18 cellular contexts compared by ENCODE assay signal in the genomic region with DNA sequence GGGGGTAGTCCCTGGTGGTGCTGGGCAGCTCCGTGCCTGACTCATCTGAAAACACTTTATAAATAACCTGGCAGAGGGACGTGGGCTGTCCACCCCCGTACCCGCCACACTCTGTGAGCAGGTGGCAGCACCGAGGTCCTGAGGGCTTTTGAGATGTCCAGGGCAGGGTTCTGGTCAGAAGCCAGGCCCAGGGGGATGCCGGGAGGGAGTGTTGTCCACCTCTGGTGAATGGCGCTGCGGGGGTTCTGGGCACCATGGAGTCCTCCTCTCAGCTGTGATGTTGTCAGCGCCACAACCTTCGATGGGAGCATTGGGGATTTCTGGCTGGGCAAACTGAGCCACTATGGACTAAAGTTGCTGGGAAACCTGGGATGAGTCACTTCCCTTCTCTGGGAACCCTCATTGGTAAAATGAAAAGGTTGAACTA. TPM values are rescaled to one million over a fixed set of nuclear protein-coding genes. Genes with fewer than 3 reads are reported as not detected.
DNase-seq lines count a peak whose midpoint lies in the region; ATAC-seq, FAIRE-seq and TF ChIP-seq lines count a peak whose summit lies in the region.
"Had no signal": no experiment of that assay in that cellular context is flagged by ENCODE, and none has a peak within 500 bp of the region (broad histone marks: within the 10 kb centered on the region; RNA-seq: fewer than 3 reads in every experiment).

No MANE protein-coding gene starts in this region.

- CTCF ChIA-PET in CD4-positive, alpha-beta T cell (lab: Charles Lee) = no interaction called here

- H3K27ac ChIP-seq in HUES48 (ENCODE audit: low read depth, low read length) (peak overlapping the region; percentile 28), lower lobe of right lung (no peak overlapping the region)
- H3K27ac ChIP-seq in CD4-positive, alpha-beta T cell (ENCODE audit: low read depth, low read length) = no peak overlapping the region
- H3K27ac ChIP-seq: upper lobe of right lung had no signal

- H3K9ac ChIP-seq in HUES48 (ENCODE audit: low read depth, low read length) = no peak overlapping the region

- no peak overlapping the region for H3K27ac Mint-ChIP-seq in CD4-positive, alpha-beta T cell
- H3K27ac Mint-ChIP-seq: activated B cell treated with CpG ODN at 0.5 μM for 24 hours; activated CD8-positive, alpha-beta memory T cell treated with anti-CD3 and anti-CD28 coated beads, Interleukin-2, amount 10 ng/mL, durations not matched to agents 7 days and 5 days; nephron progenitor cell had no signal

- no peaks in the 10 kb centered on the region for H3K9me3 ChIP-seq in HUES48 (ENCODE audit: control insufficient read depth, insufficient read depth, low read length)
- H3K9me3 ChIP-seq in lower lobe of right lung = no peaks in the 10 kb centered on the region
- H3K9me3 ChIP-seq in CD4-positive, alpha-beta T cell (ENCODE audit: control insufficient read depth, low read length) = no peaks in the 10 kb centered on the region
- H3K9me3 ChIP-seq: upper lobe of right lung had no signal

- no peaks in the 10 kb centered on the region for H3K4me1 Mint-ChIP-seq in CD4-positive, alpha-beta T cell (ENCODE audit: low read depth)
- H3K4me1 Mint-ChIP-seq: activated B cell treated with CpG ODN at 0.5 μM for 24 hours; activated CD8-positive, alpha-beta memory T cell treated with anti-CD3 and anti-CD28 coated beads, Interleukin-2, amount 10 ng/mL, durations not matched to agents 7 days and 5 days; nephron progenitor cell had no signal

- TF ChIP-seq CTCF in bronchial epithelial cell (IDR thresholded peaks at IDR 0.05; ENCODE audit: insufficient read depth, low read length, severe bottlenecking) (no peak), lower lobe of right lung (IDR thresholded peaks at IDR 0.05) (no peak)
- no peak for TF ChIP-seq CTCF in CD4-positive, alpha-beta T cell (IDR thresholded peaks at IDR 0.05)

- no peaks in the 10 kb centered on the region for H3K9me3 Mint-ChIP-seq in CD4-positive, alpha-beta T cell
- H3K9me3 Mint-ChIP-seq: activated B cell treated with CpG ODN at 0.5 μM for 24 hours, nephron progenitor cell had no signal

- H3K4me3 ChIP-seq in HUES48 (ENCODE audit: low read depth, low read length) (no peak overlapping the region), bronchial epithelial cell (ENCODE audit: low read depth, low read length) (no peak overlapping the region), lower lobe of right lung (no peak overlapping the region)
- H3K4me3 ChIP-seq: upper lobe of right lung had no signal

- H3K4me3 Mint-ChIP-seq in CD4-positive, alpha-beta T cell = no peak overlapping the region
- H3K4me3 Mint-ChIP-seq: activated B cell treated with CpG ODN at 0.5 μM for 24 hours; activated CD8-positive, alpha-beta memory T cell treated with anti-CD3 and anti-CD28 coated beads, Interleukin-2, amount 10 ng/mL, durations not matched to agents 7 days and 5 days; nephron progenitor cell had no signal

- ATAC-seq in lower lobe of right lung = peak; percentile 23 to 28
- no peak for ATAC-seq in CD4-positive, alpha-beta T cell (ENCODE audit: poor library complexity)
- ATAC-seq: activated CD8-positive, alpha-beta memory T cell treated with anti-CD3 and anti-CD28 coated beads, Interleukin-2, amount 10 ng/mL, durations not matched to agents 7 days and 5 days; sciatic nerve; upper lobe of right lung had no signal

- intact Hi-C loops in lower lobe of right lung (cut with DNase I) = no loop called here
- intact Hi-C loops in CD4-positive, alpha-beta T cell (cut with DNase I, micrococcal nuclease) = no loop called here

- POLR2A ChIA-PET in CD4-positive, alpha-beta T cell (lab: Charles Lee) = no interaction called here

- FAIRE-seq in bronchial epithelial cell (lab: Jason Lieb, UNC) = no peak
- FAIRE-seq: D721Med had no signal

- H3K36me3 Mint-ChIP-seq in CD4-positive, alpha-beta T cell (ENCODE audit: low read depth) = no peaks in the 10 kb centered on the region
- H3K36me3 Mint-ChIP-seq: activated CD8-positive, alpha-beta memory T cell treated with anti-CD3 and anti-CD28 coated beads, Interleukin-2, amount 10 ng/mL, durations not matched to agents 7 days and 5 days had no signal

- H3K36me3 ChIP-seq in HUES48 (ENCODE audit: control insufficient read depth, insufficient read depth, low read length) = no peaks in the 10 kb centered on the region
- no peaks in the 10 kb centered on the region for H3K36me3 ChIP-seq in bronchial epithelial cell (ENCODE audit: control insufficient read depth, insufficient read depth, low read length)
- no peaks in the 10 kb centered on the region for H3K36me3 ChIP-seq in lower lobe of right lung
- H3K36me3 ChIP-seq: upper lobe of right lung had no signal

- DNase-seq in DMS53 (lab: John Stamatoyannopoulos, UW) = peak; percentile 83
- peak; percentile 62 for DNase-seq in bronchial epithelial cell (ENCODE audit: low read depth)
- DNase-seq in lower lobe of right lung = no peak
- DNase-seq in amniotic stem cell (lab: John Stamatoyannopoulos, UW) = no peak
- DNase-seq in CD4-positive, alpha-beta T cell = no peak
- no peak for DNase-seq in NCI-H510A treated with DMSO at 0.1 percent for 48 hours (lab: John Stamatoyannopoulos, UW)
- no peak for DNase-seq in SIG-M5 treated with dmso at 0.1 percent for 504 hours (lab: John Stamatoyannopoulos, UW; ENCODE audit: unreplicated experiment)
- DNase-seq: activated B cell treated with CpG ODN at 0.5 μM for 24 hours; activated CD8-positive, alpha-beta memory T cell treated with anti-CD3 and anti-CD28 coated beads, Interleukin-2, amount 10 ng/mL, durations not matched to agents 7 days and 5 days; activated gamma-delta T cell treated with Interleukin-2 at 50 U/mL for 16 hours; MM.1S; nephron progenitor cell; stimulated activated CD4-positive, alpha-beta T cell treated with anti-CD3 and anti-CD28 coated beads, Interleukin-4, amount 100 ng/mL, for 24 hours; upper lobe of right lung had no signal

- no peaks in the 10 kb centered on the region for H3K27me3 ChIP-seq in HUES48 (ENCODE audit: control insufficient read depth, insufficient read depth, low read length)
- H3K27me3 ChIP-seq in bronchial epithelial cell (ENCODE audit: control insufficient read depth, insufficient read depth, low read length) = peaks cover 5% of the 10 kb centered on the region
- H3K27me3 ChIP-seq in lower lobe of right lung (ENCODE audit: low read depth) = peaks cover 8% of the 10 kb centered on the region
- H3K27me3 ChIP-seq in CD4-positive, alpha-beta T cell (ENCODE audit: control insufficient read depth, insufficient read depth, low read length) = no peaks in the 10 kb centered on the region
- H3K27me3 ChIP-seq: upper lobe of right lung had no signal

- H3K4me1 ChIP-seq in HUES48 (ENCODE audit: control insufficient read depth, insufficient read depth, low read length) = peaks cover 11% of the 10 kb centered on the region
- no peaks in the 10 kb centered on the region for H3K4me1 ChIP-seq in lower lobe of right lung
- H3K4me1 ChIP-seq: upper lobe of right lung had no signal

- H3K27me3 Mint-ChIP-seq in CD4-positive, alpha-beta T cell = no peaks in the 10 kb centered on the region

RNA-seq across cellular contexts. Expression of gene GOLGA7B, which starts 27.4 kb away (rescaled TPM):
- under 0.01 and 0.26 TPM in 2 replicates for total RNA-seq in bronchial epithelial cell
- 1.0 TPM for total RNA-seq in lower lobe of right lung
- total RNA-seq in CD4-positive, alpha-beta T cell = 1 to 10 TPM; 4.5 to 6.1 TPM

RNA-seq across cellular contexts. Expression of gene SFRP5, which starts 50.5 kb away (rescaled TPM):
- total RNA-seq in bronchial epithelial cell (not detected in 2 replicates), lower lobe of right lung (0.27 TPM)
- not detected for total RNA-seq in CD4-positive, alpha-beta T cell
- total RNA-seq: activated B cell treated with CpG ODN at 0.5 μM for 24 hours; activated CD8-positive, alpha-beta memory T cell treated with anti-CD3 and anti-CD28 coated beads, Interleukin-2, amount 10 ng/mL, durations not matched to agents 7 days and 5 days; dermis microvascular lymphatic vessel endothelial cell had no signal

Comparison
In these comparisons a context has a peak if more than half of its experiments do, and no peak if none do; other contexts are left out.
1. DNase-seq: peak in DMS53 (single experiment) and bronchial epithelial cell (single experiment); none in lower lobe of right lung (single experiment), amniotic stem cell (single experiment), CD4-positive, alpha-beta T cell (0 of 10), NCI-H510A treated with DMSO at 0.1 percent for 48 hours (single experiment) and SIG-M5 treated with dmso at 0.1 percent for 504 hours (single experiment).